ENCODE assay signal across 8 cellular contexts in genomic region chr12:67650127-67650495, GRCh38. TPM values are rescaled to one million over a fixed set of nuclear protein-coding genes. Genes with fewer than 3 reads are reported as not detected.
DNase-seq lines count a peak whose midpoint lies in the region; ATAC-seq, FAIRE-seq and TF ChIP-seq lines count a peak whose summit lies in the region.

No MANE protein-coding gene starts in this region.

- intact Hi-C loops in CD8-positive, alpha-beta T cell (cut with DNase I, micrococcal nuclease): loop anchor here (1.0 to 5.0 kb wide), 6 partner anchors 47 to 379 kb away; no protein-coding TSS in a partner anchor

- no peak for FAIRE-seq in small intestine (lab: Jason Lieb, UNC)

- peaks cover 47% of the 10 kb centered on the region for H3K36me3 Mint-ChIP-seq in CD8-positive, alpha-beta T cell

- peak overlapping the region; percentile 98 for H3K27ac Mint-ChIP-seq in CD8-positive, alpha-beta T cell

- DNase-seq in CD8-positive, alpha-beta T cell: peak in 1 of 7 experiments; percentile 11
- peak; percentile 18 for DNase-seq in small intestine
- no peak for DNase-seq in activated effector memory CD4-positive, alpha-beta T cell treated with anti-CD3 and anti-CD28 coated beads, Interleukin-2, amount 50 U/mL, for 16 hours

- CTCF ChIA-PET in CD8-positive, alpha-beta T cell (lab: Charles Lee): interaction anchor here (0.7 to 5.2 kb wide), 11 partner anchors 16 to 294 kb away, joined by 3 to 22 read pairs (median 6); no protein-coding TSS in a partner anchor

- no peaks in the 10 kb centered on the region for H3K36me3 ChIP-seq in CD8-positive, alpha-beta T cell (ENCODE audit: insufficient read depth, low read length)
- H3K36me3 ChIP-seq in KOPT-K1 (ENCODE audit: insufficient read depth, low read length) (peaks cover 19% of the 10 kb centered on the region; the same call in 1 of the 2 replicates), small intestine (ENCODE audit: control insufficient read depth in 2 of 2, insufficient read depth in 2 of 2, low read length in 2 of 2) (no peaks in the 10 kb centered on the region)

- no peaks in the 10 kb centered on the region for H3K27me3 Mint-ChIP-seq in CD8-positive, alpha-beta T cell (ENCODE audit: low read depth)

- peak overlapping the region; percentile 79 for H3K27ac ChIP-seq in CD8-positive, alpha-beta T cell (ENCODE audit: low read depth, low read length)
- peak overlapping the region; percentile 83 for H3K27ac ChIP-seq in KOPT-K1 (ENCODE audit: low read depth, low read length, poor library complexity, severe bottlenecking)
- peak overlapping the region; percentile 49 for H3K27ac ChIP-seq in angular gyrus (ENCODE audit: low read depth, low read length)
- H3K27ac ChIP-seq in small intestine (ENCODE audit: low read depth in 1 of 2, low read length in 1 of 2): peak overlapping the region; percentile 96 to 98

- H3K4me1 ChIP-seq in CD8-positive, alpha-beta T cell (ENCODE audit: insufficient read depth, low read length): peaks cover 42% of the 10 kb centered on the region
- H3K4me1 ChIP-seq in small intestine (ENCODE audit: control insufficient read depth in 2 of 2, insufficient read depth in 1 of 2, low read depth in 1 of 2, low read length in 1 of 2): peaks cover 7 to 8% of the 10 kb centered on the region in 2 donors

- H3K4me1 Mint-ChIP-seq in CD8-positive, alpha-beta T cell (ENCODE audit: low read depth): peaks cover 56% of the 10 kb centered on the region

- POLR2A ChIA-PET in CD8-positive, alpha-beta T cell (lab: Charles Lee): interaction anchor here (0.8 to 6.7 kb wide), 10 partner anchors 19 to 300 kb away, joined by 3 to 143 read pairs (median 4); no protein-coding TSS in a partner anchor

- 0 to 2% (median 2%) methylated on average over 13 of the region's 13 CpGs for WGBS in small intestine, 3 donors

- ATAC-seq in CD8-positive, alpha-beta T cell: no peak
- no peak for ATAC-seq in GM19452 (IDR thresholded peaks at IDR 0.05; ENCODE audit: unreplicated experiment)
- no peak for ATAC-seq in activated CD4-positive, CD25-positive, alpha-beta regulatory T cell treated with anti-CD3 and anti-CD28 coated beads, Interleukin-2, amount 50 U/mL, for 24 hours

- H3K9me3 ChIP-seq in CD8-positive, alpha-beta T cell (ENCODE audit: low read length): no peaks in the 10 kb centered on the region
- H3K9me3 ChIP-seq in KOPT-K1 (ENCODE audit: insufficient read depth, low read length, poor library complexity, severe bottlenecking) (no peaks in the 10 kb centered on the region), small intestine (ENCODE audit: control insufficient read depth, low read depth) (no peaks in the 10 kb centered on the region)

- peak overlapping the region; percentile 85 for H3K4me3 ChIP-seq in CD8-positive, alpha-beta T cell (ENCODE audit: low read depth, low read length)
- H3K4me3 ChIP-seq in iPS-11a (ENCODE audit: low read depth, low read length) (peak overlapping the region; percentile 75), small intestine (ENCODE audit: low read depth in 1 of 2, low read length in 2 of 2) (peak overlapping the region; percentile 93 to 94)

- H3K27me3 ChIP-seq in CD8-positive, alpha-beta T cell (ENCODE audit: insufficient read depth, low read length): no peaks in the 10 kb centered on the region
- no peaks in the 10 kb centered on the region for H3K27me3 ChIP-seq in small intestine (ENCODE audit: control insufficient read depth in 2 of 2, insufficient read depth in 2 of 2, low read length in 2 of 2)

- no peak for TF ChIP-seq CTCF in CD8-positive, alpha-beta T cell (IDR thresholded peaks at IDR 0.05)

- H3K4me3 Mint-ChIP-seq in CD8-positive, alpha-beta T cell: peak overlapping the region; percentile 98

- H3K9me3 Mint-ChIP-seq in CD8-positive, alpha-beta T cell: no peaks in the 10 kb centered on the region

RNA-seq across cellular contexts. Expression of gene DYRK2, which starts 1.6 kb away (rescaled TPM):
- 100 to 1,000 TPM; 118 to 122 TPM for total RNA-seq in CD8-positive, alpha-beta T cell
- 10 to 100 TPM; 12.2 to 12.3 (median 12.3) TPM for polyA plus RNA-seq in small intestine
